17 cellular contexts compared by ENCODE assay signal in genomic region chr4:101050088-101050835, GRCh38.
DNase-seq lines count a peak whose midpoint lies in the region; ATAC-seq lines count a peak whose summit lies in the region.
"Had no signal": no experiment of that assay in that cellular context is flagged by ENCODE, and none has a peak within 500 bp of the region (broad histone marks: within the 10 kb centered on the region; RNA-seq: fewer than 3 reads in every experiment).

No MANE protein-coding gene starts in this region.

- peak overlapping the region; percentile 50 for H3K27ac ChIP-seq in skeletal muscle tissue (ENCODE audit: low read depth, low read length)
- H3K27ac ChIP-seq: Peyer's patch, SJSA1 had no signal

- ATAC-seq in activated T-cell treated with anti-CD3 and anti-CD28 coated beads, Interleukin-2, amount 50 U/mL, for 4 hours: peak; percentile 40 to 81
- no peak for ATAC-seq in HG02981 (IDR thresholded peaks at IDR 0.05; ENCODE audit: unreplicated experiment)

- in situ Hi-C loops in G401 (cut with HindIII; ENCODE audit: low sequenced_read_pairs): no loop called here

- H3K4me3 ChIP-seq in skeletal muscle tissue (ENCODE audit: low read length in 3 of 3): no peak overlapping the region
- H3K4me3 ChIP-seq: HAP-1, Peyer's patch, SJSA1 had no signal

- H3K9ac ChIP-seq in skeletal muscle tissue (ENCODE audit: low read depth in 1 of 3, low read length in 3 of 3): no peak overlapping the region

- peaks cover 13% of the 10 kb centered on the region for H3K36me3 Mint-ChIP-seq in activated T-cell treated with anti-CD3 and anti-CD28 coated beads, Interleukin-2, amount 50 U/mL, for 4 hours (ENCODE audit: insufficient read depth)

- peaks cover 0 to 9% (median under 1%) of the 10 kb centered on the region in 3 donors for H3K4me1 ChIP-seq in skeletal muscle tissue (ENCODE audit: control insufficient read depth in 3 of 3, insufficient read depth in 3 of 3, low read length in 3 of 3)
- H3K4me1 ChIP-seq: Peyer's patch, SJSA1 had no signal

- no peak for DNase-seq in activated T-cell treated with anti-CD3 and anti-CD28 coated beads, Interleukin-2, amount 50 U/mL, for 4 hours
- DNase-seq in activated T-cell treated with anti-CD3 and anti-CD28 coated beads for 4 hours (no peak), G401 (ENCODE audit: low spot score) (peak; percentile 62), amniotic epithelial cell (ENCODE audit: low read depth) (peak; percentile 25), NCI-H2171 treated with DMSO at 0.1 percent for 48 hours (lab: John Stamatoyannopoulos, UW) (no peak), A172 (ENCODE audit: low spot score) (no peak)
- DNase-seq: CD8-positive, alpha-beta memory T cell; Karpas-422; NCI-H1417 treated with DMSO at 0.1 percent for 48 hours; NCI-H187 treated with DMSO at 0.1 percent for 48 hours; NK-92 treated with Interleukin-12 subunit alpha and Interleukin-12 subunit beta, amount 100 ng/mL, for 24 hours; Peyer's patch had no signal

- H3K4me1 Mint-ChIP-seq in activated T-cell treated with anti-CD3 and anti-CD28 coated beads, Interleukin-2, amount 50 U/mL, for 4 hours (ENCODE audit: low read depth): peaks cover 6% of the 10 kb centered on the region

- no peaks in the 10 kb centered on the region for H3K27me3 ChIP-seq in skeletal muscle tissue (ENCODE audit: control insufficient read depth in 3 of 3, insufficient read depth in 3 of 3, low read length in 3 of 3)
- H3K27me3 ChIP-seq: Peyer's patch, SJSA1 had no signal

- H3K9me3 ChIP-seq in skeletal muscle tissue (ENCODE audit: control insufficient read depth in 3 of 3, low read length in 3 of 3): no peaks in the 10 kb centered on the region
- H3K9me3 ChIP-seq: HAP-1, Peyer's patch, SJSA1 had no signal

- no peak overlapping the region for H3K4me3 Mint-ChIP-seq in activated T-cell treated with anti-CD3 and anti-CD28 coated beads, Interleukin-2, amount 50 U/mL, for 4 hours
- H3K4me3 Mint-ChIP-seq: IgD-negative memory B cell had no signal

- H3K36me3 ChIP-seq in skeletal muscle tissue (ENCODE audit: control insufficient read depth in 3 of 3, insufficient read depth in 3 of 3, low read length in 3 of 3): no peaks in the 10 kb centered on the region
- H3K36me3 ChIP-seq: HAP-1, Peyer's patch, SJSA1 had no signal

- H3K27me3 Mint-ChIP-seq in activated T-cell treated with anti-CD3 and anti-CD28 coated beads, Interleukin-2, amount 50 U/mL, for 4 hours (ENCODE audit: low read depth): no peaks in the 10 kb centered on the region
- H3K27me3 Mint-ChIP-seq: CD8-positive, alpha-beta memory T cell; IgD-negative memory B cell had no signal

- no peaks in the 10 kb centered on the region for H3K9me3 Mint-ChIP-seq in activated T-cell treated with anti-CD3 and anti-CD28 coated beads, Interleukin-2, amount 50 U/mL, for 4 hours
- H3K9me3 Mint-ChIP-seq: CD8-positive, alpha-beta memory T cell; IgD-negative memory B cell had no signal

Comparison
In these comparisons a context has a peak if more than half of its experiments do, and no peak if none do; other contexts are left out.
1. DNase-seq: peak in G401 (single experiment) and amniotic epithelial cell (single experiment); none in activated T-cell treated with anti-CD3 and anti-CD28 coated beads, Interleukin-2, amount 50 U/mL, for 4 hours (single experiment), activated T-cell treated with anti-CD3 and anti-CD28 coated beads for 4 hours (single experiment), NCI-H2171 treated with DMSO at 0.1 percent for 48 hours (single experiment) and A172 (single experiment).